ENCODE assay signal across 8 cellular contexts in the genomic region with DNA sequence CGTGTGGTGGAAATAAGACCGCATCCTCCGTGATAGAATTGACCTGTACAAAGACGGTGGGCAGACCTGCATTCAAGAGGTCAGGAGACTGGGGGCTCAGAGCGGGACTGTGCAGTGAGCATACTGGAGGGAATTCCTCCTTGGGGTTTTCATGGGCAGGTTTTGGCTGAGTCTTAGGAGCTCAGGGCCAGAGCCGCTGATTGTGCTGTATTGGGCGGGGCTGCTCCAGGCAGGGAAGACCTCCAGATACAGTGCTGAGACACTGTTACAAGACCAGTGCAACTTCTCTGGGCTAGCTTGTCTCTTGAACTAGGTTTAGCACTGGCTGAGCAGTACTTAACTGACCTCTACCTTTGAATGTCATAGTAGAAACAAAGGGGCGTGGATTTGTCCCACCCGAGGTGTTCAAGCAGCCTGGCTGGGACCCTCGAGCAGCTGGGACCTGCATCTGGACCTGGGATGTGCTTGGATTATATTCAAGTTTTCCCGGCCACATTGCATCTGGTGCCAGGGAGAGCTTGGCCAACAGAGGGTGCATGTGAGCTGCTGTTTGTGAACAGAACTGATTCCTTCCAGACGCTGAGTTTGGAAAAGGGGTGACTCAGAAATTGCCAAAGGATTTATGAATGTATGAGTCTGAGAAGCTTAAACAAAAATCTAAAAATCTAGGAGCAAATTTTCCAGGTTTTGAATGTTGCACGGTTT. TPM values are rescaled to one million over a fixed set of nuclear protein-coding genes. Genes with fewer than 3 reads are reported as not detected.
DNase-seq lines count a peak whose midpoint lies in the region; ATAC-seq and TF ChIP-seq lines count a peak whose summit lies in the region.

No MANE protein-coding gene starts in this region.

- 63 to 64% methylated on average over 13 of the region's 13 CpGs for WGBS in body of pancreas, 2 donors

- no peaks in the 10 kb centered on the region for H3K9me3 ChIP-seq in body of pancreas
- H3K9me3 ChIP-seq in naive thymus-derived CD4-positive, alpha-beta T cell (ENCODE audit: control insufficient read depth in 2 of 3, low read length in 3 of 3), result no peaks in the 10 kb centered on the region

- intact Hi-C loops in body of pancreas (cut with DNase I), result no loop called here
- intact Hi-C loops in naive thymus-derived CD4-positive, alpha-beta T cell (cut with micrococcal nuclease), result loop anchor here (1.0 to 10.0 kb wide), 2 partner anchors 446 to 447 kb away; no protein-coding TSS in a partner anchor

- CTCF ChIA-PET in naive thymus-derived CD4-positive, alpha-beta T cell (lab: Charles Lee), result no interaction called here

- no peak overlapping the region for H3K4me3 ChIP-seq in body of pancreas
- no peak overlapping the region for H3K4me3 ChIP-seq in naive thymus-derived CD4-positive, alpha-beta T cell (ENCODE audit: low read length)

- H3K4me3 Mint-ChIP-seq in immature natural killer cell, result no peak overlapping the region
- no peak overlapping the region for H3K4me3 Mint-ChIP-seq in stimulated activated naive CD8-positive, alpha-beta T cell treated with anti-CD3 and anti-CD28 coated beads, Interleukin-15, amount 100 ng/mL, for 72 hours
- H3K4me3 Mint-ChIP-seq in naive thymus-derived CD4-positive, alpha-beta T cell, result no peak overlapping the region

- no peak for TF ChIP-seq POLR2A in body of pancreas (IDR thresholded peaks at IDR 0.05)

- peak overlapping the region in 4 of 6 donors; percentile 57 to 81 (median 63) for H3K27ac Mint-ChIP-seq in immature natural killer cell
- peak overlapping the region; percentile 74 to 79 for H3K27ac Mint-ChIP-seq in stimulated activated naive CD8-positive, alpha-beta T cell treated with anti-CD3 and anti-CD28 coated beads, Interleukin-15, amount 100 ng/mL, for 72 hours
- H3K27ac Mint-ChIP-seq in naive thymus-derived CD4-positive, alpha-beta T cell, result peak overlapping the region in 1 of 9 donors; percentile 10

- peaks cover 23 to 78% (median 43%) of the 10 kb centered on the region in 3 donors for H3K36me3 Mint-ChIP-seq in immature natural killer cell
- H3K36me3 Mint-ChIP-seq in naive thymus-derived CD4-positive, alpha-beta T cell, result peaks cover 23 to 73% (median 37%) of the 10 kb centered on the region in 5 donors

- H3K36me3 ChIP-seq in body of pancreas (replicated peaks in 1 of 2; ENCODE audit: insufficient read depth in 1 of 2, low read depth in 2 of 2), result peaks cover 29 to 47% of the 10 kb centered on the region in 2 donors
- H3K36me3 ChIP-seq in naive thymus-derived CD4-positive, alpha-beta T cell (ENCODE audit: control insufficient read depth in 2 of 3, insufficient read depth in 3 of 3, low read length in 3 of 3), result peaks cover 23 to 98% (median 48%) of the 10 kb centered on the region in 3 experiments

- H3K4me1 Mint-ChIP-seq in immature natural killer cell, result peaks cover 19 to 32% of the 10 kb centered on the region in 2 donors
- H3K4me1 Mint-ChIP-seq in stimulated activated naive CD8-positive, alpha-beta T cell treated with anti-CD3 and anti-CD28 coated beads, Interleukin-15, amount 100 ng/mL, for 72 hours, result peaks cover 34% of the 10 kb centered on the region
- peaks cover 0 to 12% (median 0%) of the 10 kb centered on the region in 7 donors for H3K4me1 Mint-ChIP-seq in naive thymus-derived CD4-positive, alpha-beta T cell

- peak; percentile 87 for DNase-seq in EL
- DNase-seq in body of pancreas, result peak; percentile 52 to 69 (median 59)
- DNase-seq in immature natural killer cell, result no peak
- DNase-seq in stimulated activated naive CD8-positive, alpha-beta T cell treated with anti-CD3 and anti-CD28 coated beads, Interleukin-15, amount 100 ng/mL, for 72 hours, result no peak
- no peak for DNase-seq in naive thymus-derived CD4-positive, alpha-beta T cell

- POLR2A ChIA-PET in naive thymus-derived CD4-positive, alpha-beta T cell (lab: Charles Lee), result interaction anchor here (0.6 kb wide), 1 partner anchor 12 kb away, joined by 7 read pairs; no protein-coding TSS in a partner anchor

- peak; percentile 85 for TF ChIP-seq CTCF in LNCAP (IDR thresholded peaks at IDR 0.05)
- peak; percentile 33 to 62 (median 51) for TF ChIP-seq CTCF in body of pancreas (IDR thresholded peaks at IDR 0.05)

- ATAC-seq in body of pancreas (peak; percentile 58), GM18511 (IDR thresholded peaks at IDR 0.05; ENCODE audit: unreplicated experiment) (no peak), HG03139 (IDR thresholded peaks at IDR 0.05; ENCODE audit: unreplicated experiment) (no peak)
- ATAC-seq in stimulated activated naive CD8-positive, alpha-beta T cell treated with anti-CD3 and anti-CD28 coated beads, Interleukin-15, amount 100 ng/mL, for 72 hours, result no peak
- no peak for ATAC-seq in naive thymus-derived CD4-positive, alpha-beta T cell

- H3K27me3 Mint-ChIP-seq in immature natural killer cell (ENCODE audit: low read depth in 3 of 3), result peaks cover 3 to 15% (median 10%) of the 10 kb centered on the region in 3 donors
- H3K27me3 Mint-ChIP-seq in stimulated activated naive CD8-positive, alpha-beta T cell treated with anti-CD3 and anti-CD28 coated beads, Interleukin-15, amount 100 ng/mL, for 72 hours, result no peaks in the 10 kb centered on the region
- no peaks in the 10 kb centered on the region for H3K27me3 Mint-ChIP-seq in naive thymus-derived CD4-positive, alpha-beta T cell

- no peaks in the 10 kb centered on the region for H3K9me3 Mint-ChIP-seq in immature natural killer cell
- H3K9me3 Mint-ChIP-seq in stimulated activated naive CD8-positive, alpha-beta T cell treated with anti-CD3 and anti-CD28 coated beads, Interleukin-15, amount 100 ng/mL, for 72 hours, result no peaks in the 10 kb centered on the region
- H3K9me3 Mint-ChIP-seq in naive thymus-derived CD4-positive, alpha-beta T cell, result no peaks in the 10 kb centered on the region

- H3K4me1 ChIP-seq in body of pancreas, result no peaks in the 10 kb centered on the region
- H3K4me1 ChIP-seq in naive thymus-derived CD4-positive, alpha-beta T cell (ENCODE audit: control insufficient read depth in 2 of 2, insufficient read depth in 2 of 2, low read length in 2 of 2), result no peaks in the 10 kb centered on the region

- no peaks in the 10 kb centered on the region for H3K27me3 ChIP-seq in body of pancreas
- no peaks in the 10 kb centered on the region for H3K27me3 ChIP-seq in naive thymus-derived CD4-positive, alpha-beta T cell (ENCODE audit: control insufficient read depth in 2 of 2, insufficient read depth in 2 of 2, low read length in 2 of 2)

- H3K27ac ChIP-seq in body of pancreas, result no peak overlapping the region
- H3K27ac ChIP-seq in naive thymus-derived CD4-positive, alpha-beta T cell (ENCODE audit: low read depth, low read length), result no peak overlapping the region

RNA-seq across cellular contexts. Expression of gene SLC22A1, which starts 33.4 kb away (rescaled TPM):
- total RNA-seq in body of pancreas, result under 1 TPM; 0.26 to 0.33 TPM
- polyA plus RNA-seq in immature natural killer cell, result 1 to 10 TPM in 1 of 3 donors, under 1 TPM in 1, not detected in 1; 0.44 to 2.1 TPM
- total RNA-seq in naive thymus-derived CD4-positive, alpha-beta T cell, result 1 to 10 TPM in 3 of 5 experiments, under 1 TPM in 1, not detected in 1; 0.39 to 2.2 (median 1.3) TPM
- polyA plus RNA-seq in naive thymus-derived CD4-positive, alpha-beta T cell, result not detected

Comparison
In these comparisons a context has a peak if more than half of its experiments do, and no peak if none do; other contexts are left out.
1. DNase-seq: peak in EL (single experiment) and body of pancreas (4 of 4); none in immature natural killer cell (0 of 3), stimulated activated naive CD8-positive, alpha-beta T cell treated with anti-CD3 and anti-CD28 coated beads, Interleukin-15, amount 100 ng/mL, for 72 hours (0 of 2) and naive thymus-derived CD4-positive, alpha-beta T cell (0 of 9).